In genomic region chr1:87473203-87473661, GRCh38 we compare ENCODE assay signal across 25 cellular contexts.
DNase-seq lines count a peak whose midpoint lies in the region; ATAC-seq and TF ChIP-seq lines count a peak whose summit lies in the region.
"Had no signal": no experiment of that assay in that cellular context is flagged by ENCODE, and none has a peak within 500 bp of the region (broad histone marks: within the 10 kb centered on the region; RNA-seq: fewer than 3 reads in every experiment).

No MANE protein-coding gene starts in this region.

- H3K18ac ChIP-seq in H9 (ENCODE audit: insufficient read length, low read depth, low read length) = no peak overlapping the region
- H3K18ac ChIP-seq in trophoblast cell (ENCODE audit: low read length) = no peak overlapping the region

- TF ChIP-seq CTCF in H9 (conservative IDR thresholded peaks at IDR 0.05) (no peak), PC-9 (conservative IDR thresholded peaks at IDR 0.05) (no peak), endodermal cell (conservative IDR thresholded peaks at IDR 0.05) (no peak)

- H3K4me2 ChIP-seq in H9 (ENCODE audit: insufficient read depth, insufficient read length, low read length) (no peak overlapping the region), PC-9 (peak overlapping the region; percentile 35), trophoblast cell (ENCODE audit: low read length) (peak overlapping the region; percentile 41)

- POLR2A ChIA-PET in PC-9 (lab: Charles Lee; ENCODE audit: unreplicated experiment) = no interaction called here

- H2BK120ac ChIP-seq in H9 (ENCODE audit: low read depth, low read length, poor library complexity, severe bottlenecking) = no peak overlapping the region
- H2BK120ac ChIP-seq in trophoblast cell (ENCODE audit: insufficient read depth, low read length, poor library complexity) = peak overlapping the region; percentile 28

- H2BK12ac ChIP-seq in H9 (ENCODE audit: insufficient read length, low read depth, low read length) (no peak overlapping the region), trophoblast cell (ENCODE audit: low read length) (no peak overlapping the region)

- no peaks in the 10 kb centered on the region for H4K20me1 ChIP-seq in H9 (ENCODE audit: control insufficient read depth, insufficient read depth, insufficient read length)
- H4K20me1 ChIP-seq in PC-9 (ENCODE audit: insufficient read depth) = no peaks in the 10 kb centered on the region

- H3K9me3 ChIP-seq in H9 (ENCODE audit: control insufficient read depth, low read depth, low read length) (no peaks in the 10 kb centered on the region), PC-9 (ENCODE audit: insufficient read depth, low read depth) (no peaks in the 10 kb centered on the region), endodermal cell (ENCODE audit: control insufficient read depth, low read length) (peaks cover 14% of the 10 kb centered on the region), trophoblast cell (ENCODE audit: insufficient read depth, low read depth, low read length) (no peaks in the 10 kb centered on the region)
- H3K9me3 ChIP-seq: ascending aorta, SJCRH30 had no signal

- H3K27me3 ChIP-seq in H9 (ENCODE audit: insufficient read depth, low read length) = no peaks in the 10 kb centered on the region
- H3K27me3 ChIP-seq in PC-9 (ENCODE audit: insufficient read depth, low read depth) = no peaks in the 10 kb centered on the region
- no peaks in the 10 kb centered on the region for H3K27me3 ChIP-seq in endodermal cell (ENCODE audit: control insufficient read depth, insufficient read depth, low read length, poor library complexity, severe bottlenecking)
- no peaks in the 10 kb centered on the region for H3K27me3 ChIP-seq in trophoblast cell (ENCODE audit: insufficient read depth, low read length)
- H3K27me3 ChIP-seq: ascending aorta, SJCRH30 had no signal

- H3K4me1 ChIP-seq in H9 (ENCODE audit: insufficient read depth, low read length) = no peaks in the 10 kb centered on the region; the same call in 1 of the 2 replicates
- H3K4me1 ChIP-seq in PC-9 (replicated peaks; ENCODE audit: insufficient read depth) = peaks cover 26% of the 10 kb centered on the region
- peaks cover 9% of the 10 kb centered on the region for H3K4me1 ChIP-seq in endodermal cell (ENCODE audit: control insufficient read depth, insufficient read depth, low read length)
- H3K4me1 ChIP-seq in trophoblast cell (ENCODE audit: control insufficient read depth in 1 of 2, insufficient read depth in 2 of 2, low read length in 2 of 2) = peaks cover 7 to 16% of the 10 kb centered on the region in 2 experiments
- H3K4me1 ChIP-seq: ascending aorta, SJCRH30 had no signal

- H3F3A ChIP-seq in PC-9 (ENCODE audit: insufficient read depth, low read depth) = peaks cover 18% of the 10 kb centered on the region

- H3K36me3 ChIP-seq in PC-9 (ENCODE audit: low read depth) = no peaks in the 10 kb centered on the region
- H3K36me3 ChIP-seq in endodermal cell (ENCODE audit: control insufficient read depth, insufficient read depth, low read length) = no peaks in the 10 kb centered on the region
- no peaks in the 10 kb centered on the region for H3K36me3 ChIP-seq in trophoblast cell (ENCODE audit: control insufficient read depth in 1 of 2, insufficient read depth in 2 of 2, low read length in 2 of 2)
- H3K36me3 ChIP-seq: ascending aorta, SJCRH30 had no signal

- H3K4me1 Mint-ChIP-seq in H9 (peaks cover 7 to 18% of the 10 kb centered on the region in 2 experiments), endodermal cell (peaks cover 37% of the 10 kb centered on the region)
- no peaks in the 10 kb centered on the region for H3K4me1 Mint-ChIP-seq in stimulated activated naive CD8-positive, alpha-beta T cell treated with anti-CD3 and anti-CD28 coated beads, Interleukin-15, amount 100 ng/mL, for 72 hours
- H3K4me1 Mint-ChIP-seq: activated B cell treated with CpG ODN at 0.5 μM for 24 hours; activated naive CD4-positive, alpha-beta T cell treated with anti-CD3 and anti-CD28 coated beads, Interleukin-2, amount 10 ng/mL, durations not matched to agents 7 days and 5 days; B cell; nephron had no signal

- H2BK20ac ChIP-seq in H9 (ENCODE audit: low read depth, low read length, poor library complexity, severe bottlenecking) = no peak overlapping the region

- H3K9ac ChIP-seq in H9 (ENCODE audit: extremely low read depth, insufficient read length, low read length) (no peak overlapping the region), endodermal cell (ENCODE audit: extremely low read depth, low read length, poor library complexity, severe bottlenecking) (no peak overlapping the region), trophoblast cell (ENCODE audit: low read length) (no peak overlapping the region)

- H3K79me2 ChIP-seq in H9 (ENCODE audit: insufficient read depth, low read length) (no peaks in the 10 kb centered on the region), PC-9 (ENCODE audit: low read depth) (no peaks in the 10 kb centered on the region), trophoblast cell (ENCODE audit: control insufficient read depth, insufficient read depth, low read length, poor library complexity) (no peaks in the 10 kb centered on the region)

- no peak overlapping the region for H3K4me3 Mint-ChIP-seq in H9
- H3K4me3 Mint-ChIP-seq in endodermal cell = no peak overlapping the region
- H3K4me3 Mint-ChIP-seq in stimulated activated naive CD8-positive, alpha-beta T cell treated with anti-CD3 and anti-CD28 coated beads, Interleukin-15, amount 100 ng/mL, for 72 hours = no peak overlapping the region
- H3K4me3 Mint-ChIP-seq: activated B cell treated with CpG ODN at 0.5 μM for 24 hours; activated CD8-positive, alpha-beta T cell treated with anti-CD3 and anti-CD28 coated beads for 36 hours; activated naive CD4-positive, alpha-beta T cell treated with anti-CD3 and anti-CD28 coated beads, Interleukin-2, amount 10 ng/mL, durations not matched to agents 7 days and 5 days; activated T-cell treated with anti-CD3 and anti-CD28 coated beads, Interleukin-2, amount 50 U/mL, for 4 hours; B cell; nephron had no signal

- H3K23ac ChIP-seq in H9 (ENCODE audit: insufficient read length, low read depth, low read length) (no peak overlapping the region), trophoblast cell (ENCODE audit: low read length) (no peak overlapping the region)

- intact Hi-C loops in PC-9 (cut with micrococcal nuclease; ENCODE audit: unreplicated experiment) = loop anchor here (5.0 kb wide), 1 partner anchor 146 kb away; the partner anchor contains the start of gene LMO4

- no peak overlapping the region for H4K8ac ChIP-seq in H9 (replicated peaks; ENCODE audit: insufficient read length, low read depth, low read length)
- no peak overlapping the region for H4K8ac ChIP-seq in trophoblast cell (ENCODE audit: low read depth, low read length)

- no peak overlapping the region for H3T11ph ChIP-seq in H9 (ENCODE audit: low read length)

- H2AFZ ChIP-seq in H9 (ENCODE audit: low read length) (no peak overlapping the region), PC-9 (no peak overlapping the region), trophoblast cell (ENCODE audit: insufficient read depth, low read length, poor library complexity) (no peak overlapping the region)

- no peaks in the 10 kb centered on the region for H3K9me2 ChIP-seq in PC-9 (ENCODE audit: insufficient read depth)

- H4K91ac ChIP-seq in H9 (ENCODE audit: insufficient read length, low read depth, low read length) (no peak overlapping the region), trophoblast cell (ENCODE audit: low read depth, low read length) (peak overlapping the region; percentile 25)

- no peak overlapping the region for H4K5ac ChIP-seq in H9 (ENCODE audit: insufficient read length, low read depth, low read length)

- BruUV-seq in PC-9 (replicated peaks; lab: Mats Ljungman, UMichigan) = no TSS peak

- H3K9me3 Mint-ChIP-seq in H9 (peaks cover 0 to 4% of the 10 kb centered on the region in 2 experiments; a peak in 2 of 5 replicates), endodermal cell (peaks cover 5% of the 10 kb centered on the region)
- H3K9me3 Mint-ChIP-seq in stimulated activated naive CD8-positive, alpha-beta T cell treated with anti-CD3 and anti-CD28 coated beads, Interleukin-15, amount 100 ng/mL, for 72 hours = no peaks in the 10 kb centered on the region
- H3K9me3 Mint-ChIP-seq: activated B cell treated with CpG ODN at 0.5 μM for 24 hours; activated CD8-positive, alpha-beta T cell treated with anti-CD3 and anti-CD28 coated beads for 36 hours; activated naive CD4-positive, alpha-beta T cell treated with anti-CD3 and anti-CD28 coated beads, Interleukin-2, amount 10 ng/mL, durations not matched to agents 7 days and 5 days; activated T-cell treated with anti-CD3 and anti-CD28 coated beads, Interleukin-2, amount 50 U/mL, for 4 hours; nephron had no signal

- H3K23me2 ChIP-seq in H9 (ENCODE audit: insufficient read length, low read depth, low read length, poor library complexity, severe bottlenecking) = no peaks in the 10 kb centered on the region

- H2BK15ac ChIP-seq in H9 (ENCODE audit: low read depth, low read length) = no peak overlapping the region

- H3K4ac ChIP-seq in H9 (ENCODE audit: low read depth, low read length) = no peak overlapping the region
- no peak overlapping the region for H3K4ac ChIP-seq in trophoblast cell (ENCODE audit: low read depth, low read length)

- peak overlapping the region in 2 of 3 experiments; percentile 49 to 93; a peak in 2 of 7 replicates for H3K27ac Mint-ChIP-seq in H9
- peak overlapping the region; percentile 93 for H3K27ac Mint-ChIP-seq in endodermal cell
- H3K27ac Mint-ChIP-seq in stimulated activated naive CD8-positive, alpha-beta T cell treated with anti-CD3 and anti-CD28 coated beads, Interleukin-15, amount 100 ng/mL, for 72 hours = no peak overlapping the region
- H3K27ac Mint-ChIP-seq: activated B cell treated with CpG ODN at 0.5 μM for 24 hours; activated CD8-positive, alpha-beta T cell treated with anti-CD3 and anti-CD28 coated beads for 36 hours; activated naive CD4-positive, alpha-beta T cell treated with anti-CD3 and anti-CD28 coated beads, Interleukin-2, amount 10 ng/mL, durations not matched to agents 7 days and 5 days; B cell; nephron had no signal

- H3K27ac ChIP-seq in H9 (ENCODE audit: insufficient read length, low read depth, low read length) (no peak overlapping the region), PC-9 (peak overlapping the region; percentile 21; the same call in 1 of the 2 replicates), endodermal cell (ENCODE audit: low read depth, low read length) (no peak overlapping the region), trophoblast cell (ENCODE audit: low read depth, low read length) (peak overlapping the region; percentile 36)
- H3K27ac ChIP-seq: ascending aorta, SJCRH30 had no signal

- H2BK5ac ChIP-seq in H9 (ENCODE audit: insufficient read length, low read length) (no peak overlapping the region), trophoblast cell (ENCODE audit: low read depth, low read length, poor library complexity) (peak overlapping the region; percentile 29)

- H4K12ac ChIP-seq in trophoblast cell (ENCODE audit: low read depth, low read length) = no peak overlapping the region

- H3K14ac ChIP-seq in H9 (ENCODE audit: insufficient read depth, low read length) (no peak overlapping the region), trophoblast cell (ENCODE audit: low read length) (peak overlapping the region; percentile 38)

- CTCF ChIA-PET in PC-9 (lab: Charles Lee) = no interaction called here

- DNase-seq in H9 (no peak), PC-9 (peak; percentile 49 to 91), endodermal cell (peak; percentile 75), trophoblast cell (peak; percentile 26 to 60), SIG-M5 (lab: John Stamatoyannopoulos, UW) (no peak)
- no peak for DNase-seq in stimulated activated naive CD8-positive, alpha-beta T cell treated with anti-CD3 and anti-CD28 coated beads, Interleukin-15, amount 100 ng/mL, for 72 hours
- DNase-seq: activated B cell treated with CpG ODN at 0.5 μM for 24 hours; activated CD8-positive, alpha-beta T cell treated with anti-CD3 and anti-CD28 coated beads for 36 hours; activated naive CD4-positive, alpha-beta T cell treated with anti-CD3 and anti-CD28 coated beads, Interleukin-2, amount 10 ng/mL, durations not matched to agents 7 days and 5 days; activated T-cell treated with anti-CD3 and anti-CD28 coated beads, Interleukin-2, amount 50 U/mL, for 4 hours; foreskin fibroblast; GDM1; KG1; NCI-H1092; NCI-H2081; NCI-H524; SJCRH30; stimulated activated CD4-positive, alpha-beta T cell treated with anti-CD3 and anti-CD28 coated beads, Interleukin-4, amount 100 ng/mL, for 1 hour; T-helper 2 cell had no signal

- no CpG with 5 or more reads among the region's 2 CpGs for WGBS in H9 (ENCODE audit: extremely low coverage, insufficient read length, low lambda C conversion rate)
- 71 to 78% methylated on average over 1 of the region's 2 CpGs for WGBS in endodermal cell (ENCODE audit: insufficient coverage in 1 of 2, insufficient read length in 1 of 2), 2 experiments
- WGBS in trophoblast cell (ENCODE audit: extremely low coverage, insufficient coverage, insufficient read length) = no CpG with 5 or more reads among the region's 2 CpGs

- no peak overlapping the region for H3K4me3 ChIP-seq in PC-9
- H3K4me3 ChIP-seq in endodermal cell (ENCODE audit: low read length) = peak overlapping the region; percentile 6
- no peak overlapping the region for H3K4me3 ChIP-seq in trophoblast cell (ENCODE audit: low read depth, low read length)
- H3K4me3 ChIP-seq: ascending aorta, SJCRH30, skin epidermis had no signal

- peaks cover 0 to 4% (median 0%) of the 10 kb centered on the region in 3 experiments; a peak in 1 of 7 replicates for H3K36me3 Mint-ChIP-seq in H9 (ENCODE audit: insufficient read depth in 1 of 3, low read depth in 3 of 3)
- no peaks in the 10 kb centered on the region for H3K36me3 Mint-ChIP-seq in endodermal cell (ENCODE audit: low read depth)
- H3K36me3 Mint-ChIP-seq: activated naive CD4-positive, alpha-beta T cell treated with anti-CD3 and anti-CD28 coated beads, Interleukin-2, amount 10 ng/mL, durations not matched to agents 7 days and 5 days had no signal

- no peak overlapping the region for H3K56ac ChIP-seq in H9 (ENCODE audit: insufficient read length, low read depth, low read length)

- H2AK5ac ChIP-seq in H9 (ENCODE audit: insufficient read length, low read length) (no peak overlapping the region), trophoblast cell (ENCODE audit: low read length) (no peak overlapping the region)

- H3K79me1 ChIP-seq in H9 (ENCODE audit: insufficient read depth, low read depth, low read length, poor library complexity, severe bottlenecking) (no peaks in the 10 kb centered on the region), trophoblast cell (ENCODE audit: low read length) (peaks cover 9% of the 10 kb centered on the region)

- ATAC-seq in stimulated activated naive CD8-positive, alpha-beta T cell treated with anti-CD3 and anti-CD28 coated beads, Interleukin-15, amount 100 ng/mL, for 72 hours = no peak
- ATAC-seq in GM21367 (IDR thresholded peaks at IDR 0.05; ENCODE audit: unreplicated experiment) (no peak), GM21526 (IDR thresholded peaks at IDR 0.05; ENCODE audit: low FRiP score, unreplicated experiment) (no peak)
- ATAC-seq: activated CD8-positive, alpha-beta T cell treated with anti-CD3 and anti-CD28 coated beads for 36 hours; activated T-cell treated with anti-CD3 and anti-CD28 coated beads, Interleukin-2, amount 50 U/mL, for 4 hours had no signal

- H3K27me3 Mint-ChIP-seq in H9 (ENCODE audit: low read depth) (no peaks in the 10 kb centered on the region; the same call in 1 of the 2 replicates), endodermal cell (ENCODE audit: insufficient read depth) (no peaks in the 10 kb centered on the region)
- no peaks in the 10 kb centered on the region for H3K27me3 Mint-ChIP-seq in stimulated activated naive CD8-positive, alpha-beta T cell treated with anti-CD3 and anti-CD28 coated beads, Interleukin-15, amount 100 ng/mL, for 72 hours
- H3K27me3 Mint-ChIP-seq: activated B cell treated with CpG ODN at 0.5 μM for 24 hours; activated CD8-positive, alpha-beta T cell treated with anti-CD3 and anti-CD28 coated beads for 36 hours; B cell had no signal

Comparison
In these comparisons a context has a peak if more than half of its experiments do, and no peak if none do; other contexts are left out.
1. DNase-seq: peak in PC-9 (2 of 2), endodermal cell (single experiment) and trophoblast cell (2 of 2); none in H9 (single experiment), stimulated activated naive CD8-positive, alpha-beta T cell treated with anti-CD3 and anti-CD28 coated beads, Interleukin-15, amount 100 ng/mL, for 72 hours (0 of 2) and SIG-M5 (single experiment).
2. H3K27ac ChIP-seq: peak in PC-9 (single experiment) and trophoblast cell (single experiment); none in H9 (single experiment) and endodermal cell (single experiment).
3. H3K27ac Mint-ChIP-seq: peak in H9 (2 of 3) and endodermal cell (single experiment); none in stimulated activated naive CD8-positive, alpha-beta T cell treated with anti-CD3 and anti-CD28 coated beads, Interleukin-15, amount 100 ng/mL, for 72 hours (0 of 2).